Comparison of ENCODE assay signal across 19 cellular contexts in genomic region chrX:19576742-19577141, GRCh38.
"Had no signal": no experiment of that assay in that cellular context is flagged by ENCODE, and none has a peak within 500 bp of the region (broad histone marks: within the 10 kb centered on the region; RNA-seq: fewer than 3 reads in every experiment).

No MANE protein-coding gene starts in this region.

- H3K36me3 ChIP-seq: ascending aorta, esophagus squamous epithelium, neural progenitor cell had no signal

- H3K9ac ChIP-seq: neural progenitor cell had no signal

- H3K27me3 ChIP-seq: ascending aorta, esophagus squamous epithelium, heart right ventricle, neural progenitor cell had no signal

- H3K4me1 ChIP-seq: ascending aorta, esophagus squamous epithelium, neural progenitor cell had no signal

- H3K4me2 ChIP-seq: neural progenitor cell had no signal

- ATAC-seq: activated CD4-positive, alpha-beta T cell treated with anti-CD3 and anti-CD28 coated beads for 36 hours; activated T-cell treated with anti-CD3 and anti-CD28 coated beads, Interleukin-2, amount 50 U/mL, for 72 hours had no signal

- FAIRE-seq: bronchial epithelial cell had no signal

- H3K27me3 Mint-ChIP-seq: activated CD4-positive, alpha-beta memory T cell treated with anti-CD3 and anti-CD28 coated beads, Interleukin-2, amount 10 ng/mL, durations not matched to agents 7 days and 5 days; activated CD4-positive, alpha-beta T cell treated with anti-CD3 and anti-CD28 coated beads for 36 hours; activated naive CD8-positive, alpha-beta T cell treated with anti-CD3 and anti-CD28 coated beads, Interleukin-2, amount 10 ng/mL, durations not matched to agents 7 days and 5 days had no signal

- H3K36me3 Mint-ChIP-seq: neural progenitor cell had no signal

- H3K27ac ChIP-seq: ascending aorta, esophagus squamous epithelium, neural progenitor cell, SK-N-MC, VCaP had no signal

- H3K27ac Mint-ChIP-seq: activated CD4-positive, alpha-beta memory T cell treated with anti-CD3 and anti-CD28 coated beads, Interleukin-2, amount 10 ng/mL, durations not matched to agents 7 days and 5 days; activated CD4-positive, alpha-beta T cell treated with anti-CD3 and anti-CD28 coated beads for 36 hours; activated naive CD8-positive, alpha-beta T cell treated with anti-CD3 and anti-CD28 coated beads, Interleukin-2, amount 10 ng/mL, durations not matched to agents 7 days and 5 days; mesothelial cell of epicardium; neural progenitor cell had no signal

- DNase-seq: activated CD4-positive, alpha-beta memory T cell treated with anti-CD3 and anti-CD28 coated beads, Interleukin-2, amount 10 ng/mL, durations not matched to agents 7 days and 5 days; activated CD4-positive, alpha-beta T cell treated with anti-CD3 and anti-CD28 coated beads for 36 hours; activated CD8-positive, alpha-beta memory T cell treated with anti-CD3 and anti-CD28 coated beads, Interleukin-2, amount 50 U/mL, for 4 hours; activated gamma-delta T cell; activated naive CD8-positive, alpha-beta T cell treated with anti-CD3 and anti-CD28 coated beads, Interleukin-2, amount 10 ng/mL, durations not matched to agents 7 days and 5 days; activated T-cell treated with anti-CD3 and anti-CD28 coated beads, Interleukin-2, amount 50 U/mL, for 72 hours; esophagus squamous epithelium; foreskin melanocyte; heart right ventricle; left cardiac atrium; stimulated activated CD4-positive, alpha-beta T cell treated with anti-CD3 and anti-CD28 coated beads, Interleukin-12 subunit alpha, Interleukin-12 subunit beta, amount 100 ng/mL, for 4 hours; stimulated activated CD4-positive, alpha-beta T cell treated with anti-CD3 and anti-CD28 coated beads, Interleukin-2, amount 100 ng/mL, for 24 hours had no signal

- H3K4me3 Mint-ChIP-seq: activated CD4-positive, alpha-beta memory T cell treated with anti-CD3 and anti-CD28 coated beads, Interleukin-2, amount 10 ng/mL, durations not matched to agents 7 days and 5 days; activated CD4-positive, alpha-beta T cell treated with anti-CD3 and anti-CD28 coated beads for 36 hours; activated naive CD8-positive, alpha-beta T cell treated with anti-CD3 and anti-CD28 coated beads, Interleukin-2, amount 10 ng/mL, durations not matched to agents 7 days and 5 days; activated T-cell treated with anti-CD3 and anti-CD28 coated beads, Interleukin-2, amount 50 U/mL, for 72 hours; mesothelial cell of epicardium; neural progenitor cell had no signal

- H3K9me3 Mint-ChIP-seq: activated CD4-positive, alpha-beta memory T cell treated with anti-CD3 and anti-CD28 coated beads, Interleukin-2, amount 10 ng/mL, durations not matched to agents 7 days and 5 days; activated naive CD8-positive, alpha-beta T cell treated with anti-CD3 and anti-CD28 coated beads, Interleukin-2, amount 10 ng/mL, durations not matched to agents 7 days and 5 days; activated T-cell treated with anti-CD3 and anti-CD28 coated beads, Interleukin-2, amount 50 U/mL, for 72 hours had no signal

- H3K4me1 Mint-ChIP-seq: mesothelial cell of epicardium had no signal

- H3K9me3 ChIP-seq: ascending aorta, esophagus squamous epithelium, heart right ventricle had no signal

- H3K4me3 ChIP-seq: ascending aorta, esophagus squamous epithelium, heart right ventricle, lung, neural progenitor cell, SK-N-MC had no signal

- H2AFZ ChIP-seq: neural progenitor cell had no signal
